7 cellular contexts compared by ENCODE assay signal in the genomic region with DNA sequence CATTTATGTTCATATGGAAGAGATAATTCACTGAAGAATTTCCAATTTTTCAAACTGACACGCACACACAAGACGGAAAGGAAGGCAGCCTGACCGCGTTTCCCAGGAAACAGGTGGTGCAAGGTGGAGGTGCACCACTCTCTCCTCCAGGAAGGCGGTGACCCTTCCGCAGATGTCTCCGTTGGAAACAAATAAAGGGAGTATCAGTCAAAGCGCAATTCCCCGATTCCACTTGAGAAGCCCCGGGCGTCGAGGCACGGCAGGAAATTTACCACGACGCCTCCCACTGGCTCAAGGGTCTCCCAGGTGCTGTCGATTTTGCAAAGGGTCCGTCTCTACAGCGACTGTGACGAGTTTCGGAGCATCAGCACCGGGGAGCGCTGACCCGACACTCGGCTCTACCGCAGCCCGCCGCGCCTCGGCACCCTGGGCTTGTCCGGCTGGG. TPM values are rescaled to one million over a fixed set of nuclear protein-coding genes. Genes with fewer than 3 reads are reported as not detected.
DNase-seq lines count a peak whose midpoint lies in the region; ATAC-seq, FAIRE-seq and TF ChIP-seq lines count a peak whose summit lies in the region.

No MANE protein-coding gene starts in this region.

- no peaks in the 10 kb centered on the region for H3K36me3 ChIP-seq in colonic mucosa
- H3K36me3 ChIP-seq in naive thymus-derived CD4-positive, alpha-beta T cell (ENCODE audit: control insufficient read depth in 2 of 3, insufficient read depth in 3 of 3, low read length in 3 of 3) = peaks cover 0 to 5% (median 0%) of the 10 kb centered on the region in 3 experiments

- peaks cover 0 to 25% (median 0%) of the 10 kb centered on the region in 5 donors for H3K27me3 Mint-ChIP-seq in naive thymus-derived CD4-positive, alpha-beta T cell

- peak overlapping the region; percentile 68 for H3K4me3 ChIP-seq in GM12865 (ENCODE audit: low read depth, low read length)
- peak overlapping the region; percentile 75 for H3K4me3 ChIP-seq in colonic mucosa
- peak overlapping the region; percentile 55 for H3K4me3 ChIP-seq in naive thymus-derived CD4-positive, alpha-beta T cell (ENCODE audit: low read length)

- H3K4me1 ChIP-seq in colonic mucosa = no peaks in the 10 kb centered on the region
- peaks cover 10 to 15% of the 10 kb centered on the region in 2 donors for H3K4me1 ChIP-seq in naive thymus-derived CD4-positive, alpha-beta T cell (ENCODE audit: control insufficient read depth in 2 of 2, insufficient read depth in 2 of 2, low read length in 2 of 2)

- H3K4me3 Mint-ChIP-seq in naive thymus-derived CD4-positive, alpha-beta T cell = peak overlapping the region; percentile 84 to 93 (median 90)

- peak overlapping the region; percentile 58 to 93 (median 85) for H3K27ac Mint-ChIP-seq in naive thymus-derived CD4-positive, alpha-beta T cell

- no peak for ATAC-seq in naive thymus-derived CD4-positive, alpha-beta T cell
- ATAC-seq in GM21723 (IDR thresholded peaks at IDR 0.05; ENCODE audit: unreplicated experiment) = no peak

- no peaks in the 10 kb centered on the region for H3K9me3 ChIP-seq in colonic mucosa
- no peaks in the 10 kb centered on the region for H3K9me3 ChIP-seq in naive thymus-derived CD4-positive, alpha-beta T cell (ENCODE audit: control insufficient read depth in 2 of 3, low read length in 3 of 3)

- POLR2A ChIA-PET in naive thymus-derived CD4-positive, alpha-beta T cell (lab: Charles Lee) = no interaction called here

- peak overlapping the region; percentile 58 to 65 for H3K9ac ChIP-seq in colonic mucosa (ENCODE audit: low read depth in 2 of 2, low read length in 2 of 2)

- H3K36me3 Mint-ChIP-seq in naive thymus-derived CD4-positive, alpha-beta T cell = peaks cover 16 to 27% (median 18%) of the 10 kb centered on the region in 5 donors

- intact Hi-C loops in colonic mucosa (cut with DNase I) = no loop called here
- intact Hi-C loops in naive thymus-derived CD4-positive, alpha-beta T cell (cut with micrococcal nuclease) = loop anchor here (2.0 to 5.0 kb wide), 13 partner anchors 86 to 1890 kb away; partner anchors contain the start of genes HERC5 (in 2 of the 2), KLHL8 (in 2 of the 2), PPM1K (in 2 of the 2) and GPRIN3 (in 1 of the 2)

- H3K27ac ChIP-seq in colonic mucosa = peak overlapping the region; percentile 71
- H3K27ac ChIP-seq in naive thymus-derived CD4-positive, alpha-beta T cell (ENCODE audit: low read depth, low read length) = peak overlapping the region; percentile 47

- TF ChIP-seq CTCF in GM12865 (IDR thresholded peaks at IDR 0.05; ENCODE audit: insufficient read depth, low read depth, low read length, missing control alignments) = no peak
- TF ChIP-seq CTCF in colonic mucosa (IDR thresholded peaks at IDR 0.05) = no peak
- TF ChIP-seq CTCF in D721Med (IDR thresholded peaks at IDR 0.05; ENCODE audit: insufficient read depth, missing control alignments) = no peak

- peaks cover 20 to 28% (median 24%) of the 10 kb centered on the region in 7 donors for H3K4me1 Mint-ChIP-seq in naive thymus-derived CD4-positive, alpha-beta T cell

- CTCF ChIA-PET in naive thymus-derived CD4-positive, alpha-beta T cell (lab: Charles Lee) = interaction anchor here (0.7 kb wide), 1 partner anchor 53 kb away, joined by 3 read pairs; no protein-coding TSS in a partner anchor

- no peaks in the 10 kb centered on the region for H3K27me3 ChIP-seq in colonic mucosa
- no peaks in the 10 kb centered on the region for H3K27me3 ChIP-seq in naive thymus-derived CD4-positive, alpha-beta T cell (ENCODE audit: control insufficient read depth in 2 of 2, insufficient read depth in 2 of 2, low read length in 2 of 2)

- FAIRE-seq in D721Med (lab: Jason Lieb, UNC) = no peak

- H3K9me3 Mint-ChIP-seq in naive thymus-derived CD4-positive, alpha-beta T cell = peaks cover 7 to 40% (median 13%) of the 10 kb centered on the region in 11 donors

- DNase-seq in GM12865 (ENCODE audit: low read depth) (no peak), NCI-H146 treated with DMSO at 0.1 percent for 48 hours (lab: John Stamatoyannopoulos, UW; ENCODE audit: unreplicated experiment) (peak; percentile 0), colonic mucosa (no peak), D721Med (ENCODE audit: insufficient read length, low spot score) (no peak)
- DNase-seq in naive thymus-derived CD4-positive, alpha-beta T cell = no peak
- DNase-seq in activated effector memory CD4-positive, alpha-beta T cell treated with Interleukin-2 at 50 U/mL for 16 hours = no peak

RNA-seq across cellular contexts. Expression of gene TIGD2, which starts 0.8 kb away (rescaled TPM):
- total RNA-seq in colonic mucosa = 1 to 10 TPM; 3.6 to 5.7 TPM
- total RNA-seq in naive thymus-derived CD4-positive, alpha-beta T cell = 1 to 10 TPM; 3.0 to 7.9 (median 5.2) TPM
- 1 to 10 TPM; 6.8 TPM for polyA plus RNA-seq in naive thymus-derived CD4-positive, alpha-beta T cell

RNA-seq across cellular contexts. Expression of gene FAM13A, which starts 53.6 kb away (rescaled TPM):
- total RNA-seq in colonic mucosa = 100 to 1,000 TPM in 1 of 2 donors, 10 to 100 TPM in 1; 34.0 to 248 TPM
- 10 to 100 TPM in 3 of 5 experiments, 1 to 10 TPM in 2; 4.5 to 60.4 (median 10.2) TPM for total RNA-seq in naive thymus-derived CD4-positive, alpha-beta T cell
- polyA plus RNA-seq in naive thymus-derived CD4-positive, alpha-beta T cell = 10 to 100 TPM in 1 of 2 donors, 1 to 10 TPM in 1; 8.0 to 23.2 TPM
